ENCODE assay signal across 21 cellular contexts in the genomic region with DNA sequence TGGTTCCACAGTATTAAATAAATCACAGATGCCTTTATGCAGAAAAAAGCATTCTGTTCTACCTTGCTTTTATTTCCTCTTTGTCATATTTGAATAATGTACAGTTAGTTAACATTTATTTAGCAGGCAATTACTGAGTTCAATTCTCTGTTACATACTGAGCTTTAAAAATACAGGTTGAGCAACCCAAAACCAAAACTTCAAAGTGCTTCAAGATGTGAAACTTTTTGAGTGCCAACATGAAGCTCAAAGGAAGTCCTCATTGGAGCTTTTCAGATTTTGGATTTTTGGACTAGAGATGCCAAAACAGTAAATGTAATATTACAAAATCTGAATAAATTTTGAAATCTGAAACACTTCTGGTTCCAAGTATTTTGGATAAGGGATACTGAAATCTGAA.
"Had no signal": no experiment of that assay in that cellular context is flagged by ENCODE, and none has a peak within 500 bp of the region (broad histone marks: within the 10 kb centered on the region; RNA-seq: fewer than 3 reads in every experiment).

No MANE protein-coding gene starts in this region.

- H3K27me3 Mint-ChIP-seq: activated naive CD4-positive, alpha-beta T cell treated with anti-CD3 and anti-CD28 coated beads, Interleukin-2, amount 10 ng/mL, durations not matched to agents 7 days and 5 days; activated naive CD8-positive, alpha-beta T cell treated with anti-CD3 and anti-CD28 coated beads, Interleukin-2, amount 50 U/mL, for 24 hours; memory B cell; naive B cell; progenitor cell of endocrine pancreas had no signal

- H3K27me3 ChIP-seq: brain microvascular endothelial cell, tibial artery had no signal

- DNase-seq: activated CD4-positive, alpha-beta T cell treated with anti-CD3 and anti-CD28 coated beads for 48 hours; activated CD4-positive, CD25-positive, alpha-beta regulatory T cell; activated CD8-positive, alpha-beta T cell treated with anti-CD3 and anti-CD28 coated beads, Interleukin-2, amount 10 ng/mL, durations not matched to agents 7 days and 5 days; activated naive CD4-positive, alpha-beta T cell treated with anti-CD3 and anti-CD28 coated beads, Interleukin-2, amount 10 ng/mL, durations not matched to agents 7 days and 5 days; activated naive CD8-positive, alpha-beta T cell treated with anti-CD3 and anti-CD28 coated beads, Interleukin-2, amount 50 U/mL, for 24 hours; activated T-cell treated with anti-CD3 and anti-CD28 coated beads, Interleukin-2, amount 50 U/mL, for 4 hours; aorta; brain microvascular endothelial cell; central memory CD4-positive, alpha-beta T cell; erythroblast; hippocampal formation; mucosa of descending colon; naive B cell; stimulated activated naive CD8-positive, alpha-beta T cell treated with anti-CD3 and anti-CD28 coated beads, Interleukin-15, Interleukin-2, amounts not matched to agents 100 U/mL and 50 U/mL, for 24 hours; substantia nigra; tibial artery had no signal

- H3K9me3 Mint-ChIP-seq: activated naive CD4-positive, alpha-beta T cell treated with anti-CD3 and anti-CD28 coated beads, Interleukin-2, amount 10 ng/mL, durations not matched to agents 7 days and 5 days; activated naive CD8-positive, alpha-beta T cell treated with anti-CD3 and anti-CD28 coated beads, Interleukin-2, amount 50 U/mL, for 24 hours; activated T-cell treated with anti-CD3 and anti-CD28 coated beads, Interleukin-2, amount 50 U/mL, for 4 hours; memory B cell; naive B cell; T-helper 2 cell treated with Interferon-gamma antibody and Interleukin-4, amounts not matched to agents 5 μg/mL and 100 μg/mL, for 36 hours had no signal

- H3K4me1 Mint-ChIP-seq: activated naive CD8-positive, alpha-beta T cell treated with anti-CD3 and anti-CD28 coated beads, Interleukin-2, amount 50 U/mL, for 24 hours; memory B cell; naive B cell; neural crest cell had no signal

- H3K27ac Mint-ChIP-seq: activated CD8-positive, alpha-beta T cell treated with anti-CD3 and anti-CD28 coated beads, Interleukin-2, amount 10 ng/mL, durations not matched to agents 7 days and 5 days; activated naive CD4-positive, alpha-beta T cell treated with anti-CD3 and anti-CD28 coated beads, Interleukin-2, amount 10 ng/mL, durations not matched to agents 7 days and 5 days; activated naive CD8-positive, alpha-beta T cell treated with anti-CD3 and anti-CD28 coated beads, Interleukin-2, amount 50 U/mL, for 24 hours; memory B cell; naive B cell; progenitor cell of endocrine pancreas; T-helper 2 cell treated with Interferon-gamma antibody and Interleukin-4, amounts not matched to agents 5 μg/mL and 100 μg/mL, for 36 hours had no signal

- ATAC-seq: activated CD8-positive, alpha-beta T cell treated with anti-CD3 and anti-CD28 coated beads, Interleukin-2, amount 10 ng/mL, durations not matched to agents 7 days and 5 days; activated naive CD8-positive, alpha-beta T cell treated with anti-CD3 and anti-CD28 coated beads, Interleukin-2, amount 50 U/mL, for 24 hours; activated T-cell treated with anti-CD3 and anti-CD28 coated beads, Interleukin-2, amount 50 U/mL, for 4 hours; mucosa of descending colon; stimulated activated naive CD8-positive, alpha-beta T cell treated with anti-CD3 and anti-CD28 coated beads, Interleukin-15, Interleukin-2, amounts not matched to agents 100 U/mL and 50 U/mL, for 24 hours had no signal

- H3K4me3 Mint-ChIP-seq: activated CD8-positive, alpha-beta T cell treated with anti-CD3 and anti-CD28 coated beads, Interleukin-2, amount 10 ng/mL, durations not matched to agents 7 days and 5 days; activated naive CD4-positive, alpha-beta T cell treated with anti-CD3 and anti-CD28 coated beads, Interleukin-2, amount 10 ng/mL, durations not matched to agents 7 days and 5 days; activated naive CD8-positive, alpha-beta T cell treated with anti-CD3 and anti-CD28 coated beads, Interleukin-2, amount 50 U/mL, for 24 hours; activated T-cell treated with anti-CD3 and anti-CD28 coated beads, Interleukin-2, amount 50 U/mL, for 4 hours; memory B cell; naive B cell; neural crest cell; T-helper 2 cell treated with Interferon-gamma antibody and Interleukin-4, amounts not matched to agents 5 μg/mL and 100 μg/mL, for 36 hours had no signal

- H3K4me3 ChIP-seq: mucosa of descending colon, skin epidermis, tibial artery had no signal

- H3K27ac ChIP-seq: brain microvascular endothelial cell, skin epidermis, tibial artery had no signal

- H3K9me3 ChIP-seq: mucosa of descending colon, tibial artery had no signal

- H3K4me1 ChIP-seq: tibial artery had no signal
